In the genomic region with DNA sequence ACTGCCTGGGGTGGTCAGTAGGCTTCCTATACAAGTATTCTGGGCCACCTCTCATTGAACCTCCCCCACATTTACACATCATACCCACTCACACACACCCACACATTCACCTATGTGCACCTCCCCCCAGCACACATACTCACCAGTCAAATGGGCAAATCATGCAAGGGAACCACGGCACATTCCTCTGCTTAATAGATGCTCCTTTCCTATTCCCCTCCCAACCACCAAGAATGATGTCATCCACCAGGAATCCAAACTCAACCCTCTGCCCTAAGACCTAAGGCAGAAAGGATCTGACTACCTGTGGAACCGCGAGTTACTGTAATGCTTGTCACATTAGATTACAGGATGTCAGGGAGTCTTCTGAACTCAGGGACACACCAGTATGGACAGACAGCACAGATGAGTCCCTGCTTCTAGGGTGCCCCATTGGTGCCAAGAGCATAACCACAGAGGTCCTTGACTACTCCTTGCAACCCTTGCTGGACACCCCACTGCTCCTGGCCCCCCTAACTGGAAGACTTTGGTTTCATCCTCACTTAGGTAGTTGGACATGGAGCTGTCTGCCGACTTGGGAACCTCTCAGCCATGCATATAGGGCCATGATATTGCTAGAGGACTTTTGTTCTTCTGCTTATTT, we compare ENCODE assay signal across 12 cellular contexts. TPM values are rescaled to one million over a fixed set of nuclear protein-coding genes. Genes with fewer than 3 reads are reported as not detected.
DNase-seq lines count a peak whose midpoint lies in the region; ATAC-seq, FAIRE-seq and TF ChIP-seq lines count a peak whose summit lies in the region.
"Had no signal": no experiment of that assay in that cellular context is flagged by ENCODE, and none has a peak within 500 bp of the region (broad histone marks: within the 10 kb centered on the region; RNA-seq: fewer than 3 reads in every experiment).

No MANE protein-coding gene starts in this region.

- H3K4me3 ChIP-seq in RWPE2 (ENCODE audit: severe bottlenecking): no peak overlapping the region
- no peak overlapping the region for H3K4me3 ChIP-seq in pancreas
- H3K4me3 ChIP-seq: cardiac muscle cell, gastrocnemius medialis had no signal

- intact Hi-C loops in pancreas (cut with DNase I): no loop called here

- H3K4me1 ChIP-seq in RWPE2 (ENCODE audit: insufficient read depth, poor library complexity, severe bottlenecking) (peaks cover 49% of the 10 kb centered on the region), pancreas (no peaks in the 10 kb centered on the region)

- DNase-seq in H4 (ENCODE audit: low spot score): peak; percentile 69
- peak; percentile 92 for DNase-seq in RWPE2 (ENCODE audit: low spot score)
- DNase-seq in pancreas: peak in 1 of 6 donors; percentile 8
- no peak for DNase-seq in SIG-M5 (lab: John Stamatoyannopoulos, UW)
- no peak for DNase-seq in NCI-H2196 treated with DMSO at 0.1 percent for 48 hours (lab: John Stamatoyannopoulos, UW; ENCODE audit: unreplicated experiment)
- DNase-seq: activated CD8-positive, alpha-beta memory T cell treated with anti-CD3 and anti-CD28 coated beads, Interleukin-2, amount 50 U/mL, for 48 hours; NCI-H748 treated with DMSO at 0.1 percent for 48 hours had no signal

- ATAC-seq in RWPE2 (ENCODE audit: low read depth): peak; percentile 85
- peak; percentile 70 for ATAC-seq in esophagus mucosa
- ATAC-seq in pancreas: peak in 3 of 4 donors; percentile 40 to 68 (median 41)
- no peak for ATAC-seq in GM18511 (IDR thresholded peaks at IDR 0.05; ENCODE audit: unreplicated experiment)
- no peak for ATAC-seq in GM18909 (IDR thresholded peaks at IDR 0.05; ENCODE audit: poor library complexity, unreplicated experiment)

- no peaks in the 10 kb centered on the region for H3K9me3 ChIP-seq in RWPE2 (ENCODE audit: severe bottlenecking)
- H3K9me3 ChIP-seq in pancreas: no peaks in the 10 kb centered on the region
- H3K9me3 ChIP-seq: gastrocnemius medialis had no signal

- H3K27ac ChIP-seq in RWPE2 (ENCODE audit: poor library complexity, severe bottlenecking) (peak overlapping the region; percentile 85), pancreas (no peak overlapping the region)
- H3K27ac ChIP-seq: cardiac muscle cell had no signal

- no peak for TF ChIP-seq CTCF in RWPE2 (IDR thresholded peaks at IDR 0.05; ENCODE audit: poor library complexity, severe bottlenecking)
- no peak for TF ChIP-seq CTCF in pancreas (IDR thresholded peaks at IDR 0.05)

- WGBS in pancreas, 2 donors: 37 to 38% methylated on average over 4 of the region's 4 CpGs

- H3K27me3 ChIP-seq in RWPE2 (ENCODE audit: insufficient read depth, poor library complexity, severe bottlenecking): no peaks in the 10 kb centered on the region
- no peaks in the 10 kb centered on the region for H3K27me3 ChIP-seq in pancreas
- H3K27me3 ChIP-seq: cardiac muscle cell, gastrocnemius medialis had no signal

- no peaks in the 10 kb centered on the region for H3K36me3 ChIP-seq in RWPE2 (ENCODE audit: low read depth)
- H3K36me3 ChIP-seq in pancreas: no peaks in the 10 kb centered on the region
- H3K36me3 ChIP-seq: cardiac muscle cell, gastrocnemius medialis had no signal

- FAIRE-seq in pancreas (lab: Jason Lieb, UNC): no peak

RNA-seq across cellular contexts. Expression of a gene that starts 21.5 kb away (rescaled TPM):
- total RNA-seq in H4 (2014; rRNA removed; shearing (Covaris generic)): 32.8 and 42.2 TPM in 2 replicates
- 50.8 TPM for total RNA-seq in esophagus mucosa
- 10 to 100 TPM; 15.9 to 41.6 (median 22.0) TPM for total RNA-seq in pancreas
- polyA plus RNA-seq in pancreas: 10 to 100 TPM in 1 of 2 donors, 1 to 10 TPM in 1; 9.9 to 15.3 TPM

Comparison
In these comparisons a context has a peak if more than half of its experiments do, and no peak if none do; other contexts are left out.
1. DNase-seq: peak in H4 (single experiment) and RWPE2 (single experiment); none in SIG-M5 (single experiment) and NCI-H2196 treated with DMSO at 0.1 percent for 48 hours (single experiment).
2. ATAC-seq: peak in RWPE2 (single experiment), esophagus mucosa (single experiment) and pancreas (3 of 4); none in GM18511 (single experiment) and GM18909 (single experiment).